In genomic region chrX:47649302-47649701, GRCh38 we compare ENCODE assay signal across 9 cellular contexts. TPM values are rescaled to one million over a fixed set of nuclear protein-coding genes. Genes with fewer than 3 reads are reported as not detected.
DNase-seq lines count a peak whose midpoint lies in the region; ATAC-seq and TF ChIP-seq lines count a peak whose summit lies in the region.
"Had no signal": no experiment of that assay in that cellular context is flagged by ENCODE, and none has a peak within 500 bp of the region (broad histone marks: within the 10 kb centered on the region; RNA-seq: fewer than 3 reads in every experiment).

No MANE protein-coding gene starts in this region.

- H3K4me1 ChIP-seq in SJSA1 (replicated peaks) = peaks cover 20% of the 10 kb centered on the region
- peaks cover 5% of the 10 kb centered on the region for H3K4me1 ChIP-seq in fibroblast of lung (ENCODE audit: control insufficient read depth, extremely low read depth, insufficient read depth, low read length)
- H3K4me1 ChIP-seq in gastrocnemius medialis = peaks cover 5 to 8% of the 10 kb centered on the region in 2 donors

- no peak for ATAC-seq in gastrocnemius medialis

- H3K9me3 ChIP-seq in SJSA1 (replicated peaks) = no peaks in the 10 kb centered on the region
- H3K9me3 ChIP-seq in fibroblast of lung (ENCODE audit: control insufficient read depth, insufficient read depth, low read depth, low read length) = no peaks in the 10 kb centered on the region
- H3K9me3 ChIP-seq in gastrocnemius medialis = no peaks in the 10 kb centered on the region

- peaks cover 12% of the 10 kb centered on the region; the same call in 1 of the 2 replicates for H3K36me3 ChIP-seq in SJSA1
- H3K36me3 ChIP-seq in fibroblast of lung (ENCODE audit: control insufficient read depth, insufficient read depth, low read length) = peaks cover 5% of the 10 kb centered on the region
- peaks cover 0 to 11% of the 10 kb centered on the region in 2 donors for H3K36me3 ChIP-seq in gastrocnemius medialis

- TF ChIP-seq POLR2A in gastrocnemius medialis (IDR thresholded peaks at IDR 0.05) = no peak

- H3K4me2 ChIP-seq in fibroblast of lung (ENCODE audit: extremely low read depth, insufficient read depth, low read length) = peak overlapping the region; percentile 79

- H3K79me2 ChIP-seq in fibroblast of lung (ENCODE audit: control insufficient read depth, insufficient read depth, low read length) = peaks cover 28% of the 10 kb centered on the region

- H2AFZ ChIP-seq in fibroblast of lung (ENCODE audit: low read length) = no peak overlapping the region

- intact Hi-C loops in gastrocnemius medialis (cut with DNase I; ENCODE audit: low total_unique reads) = no loop called here

- in situ Hi-C loops in gastrocnemius medialis (cut with MboI; ENCODE audit: low sequenced_read_pairs in 4 of 4) = loop anchor here in 1 of 4 donors (25.0 kb wide), 1 partner anchor 112 kb away; no protein-coding TSS in a partner anchor

- H3K4me3 ChIP-seq in GM12875 (ENCODE audit: low read depth, low read length) (peak overlapping the region; percentile 83), SJSA1 (peak overlapping the region; percentile 81), fibroblast of lung (replicated peaks in 1 of 4; ENCODE audit: control extremely low read depth in 1 of 4, insufficient read depth in 1 of 4, low read depth in 3 of 4, low read length in 4 of 4) (peak overlapping the region; percentile 54 to 77 (median 68)), gastrocnemius medialis (peak overlapping the region; percentile 66 to 79 (median 70))

- DNase-seq in SJSA1 (ENCODE audit: low read depth in 1 of 2, low spot score in 2 of 2) (no peak), fibroblast of lung (ENCODE audit: low read depth in 2 of 2) (no peak), gastrocnemius medialis (no peak), HuH-7 (ENCODE audit: low spot score) (no peak), iPS-NIHi7 (ENCODE audit: extremely low spot score) (no peak), NCI-H748 (lab: John Stamatoyannopoulos, UW; ENCODE audit: unreplicated experiment) (no peak), NCI-H1105 treated with DMSO at 0.1 percent for 48 hours (lab: John Stamatoyannopoulos, UW) (no peak)
- DNase-seq: NCI-H2171 had no signal

- no peaks in the 10 kb centered on the region for H4K20me1 ChIP-seq in fibroblast of lung (ENCODE audit: control insufficient read depth, extremely low read depth, insufficient read depth, low read length)

- H3K27me3 ChIP-seq in SJSA1 (replicated peaks) (no peaks in the 10 kb centered on the region), fibroblast of lung (ENCODE audit: control insufficient read depth, insufficient read depth, low read length) (no peaks in the 10 kb centered on the region), gastrocnemius medialis (no peaks in the 10 kb centered on the region)

- peak overlapping the region; percentile 50 for H3K9ac ChIP-seq in fibroblast of lung (ENCODE audit: insufficient read depth, low read length)

- H3K27ac ChIP-seq in SJSA1 = no peak overlapping the region
- H3K27ac ChIP-seq in fibroblast of lung (ENCODE audit: insufficient read depth, low read length) = peak overlapping the region; percentile 89
- H3K27ac ChIP-seq in gastrocnemius medialis = peak overlapping the region; percentile 85 to 94 (median 92)

- TF ChIP-seq CTCF in GM12875 (IDR thresholded peaks at IDR 0.05; ENCODE audit: borderline replicate concordance, insufficient read depth, low read depth, low read length) = no peak
- TF ChIP-seq CTCF in fibroblast of lung (conservative IDR thresholded peaks at IDR 0.05 in 1 of 2, IDR thresholded peaks at IDR 0.05 in 1 of 2; ENCODE audit: low read depth in 1 of 2, low read length in 2 of 2) = no peak
- no peak for TF ChIP-seq CTCF in gastrocnemius medialis (IDR thresholded peaks at IDR 0.05 in 4 of 5, conservative IDR thresholded peaks at IDR 0.05 in 1 of 5)

RNA-seq across cellular contexts. Expression of gene ELK1, which starts 1.1 kb away (rescaled TPM):
- 29.8 and 32.6 TPM in 2 replicates for total RNA-seq in SJSA1 (2014; rRNA removed; shearing (Covaris generic))
- total RNA-seq in fibroblast of lung (13.9 and 14.4 TPM in 2 replicates), gastrocnemius medialis (10 to 100 TPM; 35.0 to 65.6 (median 58.8) TPM)
- polyA plus RNA-seq in fibroblast of lung = 25.3 and 27.5 TPM in 2 replicates
- polyA plus RNA-seq in fibroblast of lung (2012) = 27.8 and 36.7 TPM in 2 replicates
- polyA minus RNA-seq in fibroblast of lung (ENCODE audit: low replicate concordance) = 32.3 and 51.8 TPM in 2 replicates

RNA-seq across cellular contexts. Expression of gene UXT, which starts 9.7 kb away (rescaled TPM):
- 97.5 and 197 TPM in 2 replicates for total RNA-seq in SJSA1 (2014; rRNA removed; shearing (Covaris generic))
- total RNA-seq in fibroblast of lung (111 and 143 TPM in 2 replicates), gastrocnemius medialis (100 to 1,000 TPM in 2 of 4 donors, 10 to 100 TPM in 2; 92.3 to 153 (median 109) TPM)
- 114 and 141 TPM in 2 replicates for polyA plus RNA-seq in fibroblast of lung
- 154 TPM in 2 replicates for polyA plus RNA-seq in fibroblast of lung (2012)
- polyA minus RNA-seq in fibroblast of lung (ENCODE audit: low replicate concordance) = 37.4 and 38.1 TPM in 2 replicates

RNA-seq across cellular contexts. Expression of gene CFP, which starts 19.6 kb away (rescaled TPM):
- total RNA-seq in SJSA1 (2014; rRNA removed; shearing (Covaris generic)) = 0.66 TPM in 1 of 2 replicates, not detected in the other
- under 0.01 and 0.17 TPM in 2 replicates for total RNA-seq in fibroblast of lung
- polyA plus RNA-seq in fibroblast of lung = 0.08 and 0.17 TPM in 2 replicates
- 0.52 and 0.71 TPM in 2 replicates for polyA plus RNA-seq in fibroblast of lung (2012)
- not detected in 2 replicates for polyA minus RNA-seq in fibroblast of lung (ENCODE audit: low replicate concordance)
- 1 to 10 TPM in 2 of 4 donors, under 1 TPM in 1, not detected in 1; 0.51 to 3.8 (median 3.3) TPM for total RNA-seq in gastrocnemius medialis

RNA-seq across cellular contexts. Expression of gene SYN1, which starts 29.6 kb away (rescaled TPM):
- 0.53 and 1.5 TPM in 2 replicates for total RNA-seq in SJSA1 (2014; rRNA removed; shearing (Covaris generic))
- total RNA-seq in fibroblast of lung = under 0.01 and 0.17 TPM in 2 replicates
- polyA plus RNA-seq in fibroblast of lung = 0.56 and 1.4 TPM in 2 replicates
- 1.0 and 1.9 TPM in 2 replicates for polyA plus RNA-seq in fibroblast of lung (2012)
- polyA minus RNA-seq in fibroblast of lung (ENCODE audit: low replicate concordance) = 2.2 and 11.2 TPM in 2 replicates
- under 1 TPM in 2 of 4 donors, not detected in 2; 0.22 to 0.36 TPM for total RNA-seq in gastrocnemius medialis
